In the genomic region with DNA sequence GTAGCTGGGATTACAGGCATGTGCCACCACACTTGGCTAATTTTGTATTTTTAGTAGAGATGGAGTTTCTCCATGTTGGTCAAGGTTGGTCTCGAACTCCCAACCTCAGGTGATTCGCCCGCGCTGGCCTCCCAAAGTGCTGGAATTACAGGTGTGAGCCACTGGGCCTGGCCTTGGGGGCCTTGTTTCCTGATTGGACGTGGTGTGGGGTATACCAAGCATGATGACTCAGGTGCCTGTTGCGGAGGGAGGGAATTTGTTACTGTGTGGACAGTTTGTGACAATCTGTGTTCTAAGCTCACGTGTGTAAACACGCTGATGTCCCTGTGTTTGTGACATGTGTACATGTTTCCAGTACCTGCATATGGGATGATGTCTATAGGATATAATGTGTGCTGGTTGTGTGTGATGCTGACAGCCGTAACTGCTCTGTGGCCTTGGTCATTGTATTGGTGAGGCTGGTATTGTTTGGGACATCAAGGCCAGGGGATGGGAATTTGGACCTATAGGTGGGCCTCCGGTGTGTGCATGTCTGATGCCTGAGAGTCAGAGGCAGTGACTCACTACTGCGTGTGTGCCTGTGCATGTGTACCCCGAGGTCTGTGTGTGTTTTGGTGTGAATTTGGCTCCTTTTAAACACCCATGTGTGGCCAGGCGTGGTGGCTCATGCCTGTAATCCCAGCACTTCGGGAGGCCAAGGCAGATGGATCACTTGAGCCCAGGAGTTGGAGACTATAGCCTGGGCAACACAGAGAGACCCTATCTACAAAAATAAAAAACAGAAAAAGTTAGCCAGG, we compare ENCODE assay signal across 9 cellular contexts. TPM values are rescaled to one million over a fixed set of nuclear protein-coding genes. Genes with fewer than 3 reads are reported as not detected.
DNase-seq lines count a peak whose midpoint lies in the region; ATAC-seq, FAIRE-seq and TF ChIP-seq lines count a peak whose summit lies in the region.
"Had no signal": no experiment of that assay in that cellular context is flagged by ENCODE, and none has a peak within 500 bp of the region (broad histone marks: within the 10 kb centered on the region; RNA-seq: fewer than 3 reads in every experiment).

No MANE protein-coding gene starts in this region.

- H3K36me3 ChIP-seq in iPS-20b (ENCODE audit: insufficient read depth, low read depth, low read length): peaks cover 20% of the 10 kb centered on the region

- TF ChIP-seq CTCF in HFFc6 (IDR thresholded peaks at IDR 0.05): no peak

- peak overlapping the region; percentile 98 for H3K27ac Mint-ChIP-seq in HFFc6
- peak overlapping the region; percentile 84 for H3K27ac Mint-ChIP-seq in activated CD4-positive, alpha-beta memory T cell treated with anti-CD3 and anti-CD28 coated beads, Interleukin-2, amount 10 ng/mL, durations not matched to agents 7 days and 5 days
- peak overlapping the region; percentile 99 for H3K27ac Mint-ChIP-seq in stimulated activated memory B cell treated with anti-CD40 and anti-IgM and Interleukin-4, amounts not matched to agents 10 μg/mL and 1 μg/mL and 100 μg/mL, for 72 hours

- peak overlapping the region; percentile 97; the same call in 1 of the 2 replicates for H3K4me3 Mint-ChIP-seq in HFFc6
- peak overlapping the region; percentile 78 for H3K4me3 Mint-ChIP-seq in activated CD4-positive, alpha-beta memory T cell treated with anti-CD3 and anti-CD28 coated beads, Interleukin-2, amount 10 ng/mL, durations not matched to agents 7 days and 5 days
- H3K4me3 Mint-ChIP-seq in stimulated activated memory B cell treated with anti-CD40 and anti-IgM and Interleukin-4, amounts not matched to agents 10 μg/mL and 1 μg/mL and 100 μg/mL, for 72 hours: peak overlapping the region; percentile 94

- peaks cover 10% of the 10 kb centered on the region for H3K4me1 ChIP-seq in iPS-20b (ENCODE audit: insufficient read depth, low read length)

- H3K27me3 Mint-ChIP-seq in HFFc6 (ENCODE audit: insufficient read depth): peaks cover 3% of the 10 kb centered on the region; the same call in 1 of the 2 replicates
- no peaks in the 10 kb centered on the region for H3K27me3 Mint-ChIP-seq in activated CD4-positive, alpha-beta memory T cell treated with anti-CD3 and anti-CD28 coated beads, Interleukin-2, amount 10 ng/mL, durations not matched to agents 7 days and 5 days
- no peaks in the 10 kb centered on the region for H3K27me3 Mint-ChIP-seq in stimulated activated memory B cell treated with anti-CD40 and anti-IgM and Interleukin-4, amounts not matched to agents 10 μg/mL and 1 μg/mL and 100 μg/mL, for 72 hours

- POLR2A ChIA-PET in activated CD4-positive, alpha-beta memory T cell treated with anti-CD3 and anti-CD28 coated beads, Interleukin-2, amount 10 ng/mL, durations not matched to agents 7 days and 5 days (lab: Charles Lee): interaction anchor here (0.9 to 14.9 kb wide), 7 partner anchors 9 to 134 kb away, joined by 3 to 161 read pairs (median 8); a partner anchor contains a TSS

- DNase-seq in HFFc6 (no peak), kidney glomerular epithelial cell (lab: John Stamatoyannopoulos, UW) (no peak), GM12891 (ENCODE audit: insufficient read length, low spot score) (no peak), AG08396 (ENCODE audit: low spot score) (no peak)
- DNase-seq in activated CD4-positive, alpha-beta memory T cell treated with anti-CD3 and anti-CD28 coated beads, Interleukin-2, amount 10 ng/mL, durations not matched to agents 7 days and 5 days: no peak
- DNase-seq: NCI-H524 treated with DMSO at 0.1 percent for 48 hours had no signal

- H3K4me1 Mint-ChIP-seq in HFFc6 (ENCODE audit: low read depth): peaks cover 28% of the 10 kb centered on the region
- peaks cover 46% of the 10 kb centered on the region for H3K4me1 Mint-ChIP-seq in activated CD4-positive, alpha-beta memory T cell treated with anti-CD3 and anti-CD28 coated beads, Interleukin-2, amount 10 ng/mL, durations not matched to agents 7 days and 5 days
- peaks cover 54% of the 10 kb centered on the region for H3K4me1 Mint-ChIP-seq in stimulated activated memory B cell treated with anti-CD40 and anti-IgM and Interleukin-4, amounts not matched to agents 10 μg/mL and 1 μg/mL and 100 μg/mL, for 72 hours

- ATAC-seq in stimulated activated memory B cell treated with anti-CD40 and anti-IgM and Interleukin-4, amounts not matched to agents 10 μg/mL and 1 μg/mL and 100 μg/mL, for 72 hours: no peak
- no peak for ATAC-seq in HG03460 (IDR thresholded peaks at IDR 0.05; ENCODE audit: unreplicated experiment)

- no peaks in the 10 kb centered on the region for H3K9me3 Mint-ChIP-seq in HFFc6
- no peaks in the 10 kb centered on the region for H3K9me3 Mint-ChIP-seq in activated CD4-positive, alpha-beta memory T cell treated with anti-CD3 and anti-CD28 coated beads, Interleukin-2, amount 10 ng/mL, durations not matched to agents 7 days and 5 days
- H3K9me3 Mint-ChIP-seq in stimulated activated memory B cell treated with anti-CD40 and anti-IgM and Interleukin-4, amounts not matched to agents 10 μg/mL and 1 μg/mL and 100 μg/mL, for 72 hours: no peaks in the 10 kb centered on the region

- H3K27ac ChIP-seq in iPS-20b (ENCODE audit: low read length): peak overlapping the region; percentile 69

- no peak for TF ChIP-seq POLR2A in GM12891 (IDR thresholded peaks at IDR 0.05; ENCODE audit: low read depth, low read length)

- CTCF ChIA-PET in activated CD4-positive, alpha-beta memory T cell treated with anti-CD3 and anti-CD28 coated beads, Interleukin-2, amount 10 ng/mL, durations not matched to agents 7 days and 5 days (lab: Charles Lee): interaction anchor here (0.6 to 2.3 kb wide), 9 partner anchors 9 to 329 kb away, joined by 3 to 41 read pairs (median 8); a partner anchor contains a TSS

- FAIRE-seq in GM12891 (lab: Jason Lieb, UNC): no peak

- H3K36me3 Mint-ChIP-seq in HFFc6 (ENCODE audit: low read depth): peaks cover 11% of the 10 kb centered on the region
- peaks cover 36% of the 10 kb centered on the region for H3K36me3 Mint-ChIP-seq in activated CD4-positive, alpha-beta memory T cell treated with anti-CD3 and anti-CD28 coated beads, Interleukin-2, amount 10 ng/mL, durations not matched to agents 7 days and 5 days (ENCODE audit: low read depth)
- peaks cover 39% of the 10 kb centered on the region for H3K36me3 Mint-ChIP-seq in stimulated activated memory B cell treated with anti-CD40 and anti-IgM and Interleukin-4, amounts not matched to agents 10 μg/mL and 1 μg/mL and 100 μg/mL, for 72 hours

- peak overlapping the region; percentile 75; the same call in 1 of the 2 replicates for H3K4me3 ChIP-seq in iPS-20b (ENCODE audit: low read length)

- H3K27me3 ChIP-seq in iPS-20b (ENCODE audit: insufficient read depth, low read length): no peaks in the 10 kb centered on the region

- peak overlapping the region; percentile 83; the same call in 1 of the 2 replicates for H3K9ac ChIP-seq in iPS-20b (ENCODE audit: low read depth, low read length)

- no peaks in the 10 kb centered on the region for H3K9me3 ChIP-seq in iPS-20b (ENCODE audit: insufficient read depth, low read depth, low read length)

TF ChIP-seq in GM12891, 5 proteins besides CTCF, POLR2A, EP300 and RAD21:
- TF ChIP-seq TAF1 (IDR thresholded peaks at IDR 0.05; ENCODE audit: low read depth, low read length) (no peak), POLR2AphosphoS5 (IDR thresholded peaks at IDR 0.05; ENCODE audit: low read depth, low read length) (no peak), PAX5 (IDR thresholded peaks at IDR 0.05; ENCODE audit: insufficient read depth, low read length, severe bottlenecking) (no peak), POU2F2 (IDR thresholded peaks at IDR 0.05; ENCODE audit: low read depth, low read length) (no peak), SPI1 (IDR thresholded peaks at IDR 0.05; ENCODE audit: low read depth, low read length) (no peak)

RNA-seq across cellular contexts. Expression of a gene that starts 1.6 kb away (rescaled TPM):
- 10 to 100 TPM; 56.0 to 72.0 (median 60.1) TPM for total RNA-seq in HFFc6 (2021; fragmentation: NEBNext Ultra II Directional; extraction: Animal tissue kit (Norgen Biotek cat#: 25700))
- total RNA-seq in activated CD4-positive, alpha-beta memory T cell treated with anti-CD3 and anti-CD28 coated beads, Interleukin-2, amount 10 ng/mL, durations not matched to agents 7 days and 5 days: 100 to 1,000 TPM; 127 to 128 TPM
- 51.5 TPM for polyA plus RNA-seq in GM12891 (2012; ENCODE audit: low read depth, missing spikeins)

RNA-seq across cellular contexts. Expression of a gene that starts 19.3 kb away (rescaled TPM):
- total RNA-seq in HFFc6 (2021; fragmentation: NEBNext Ultra II Directional; extraction: Animal tissue kit (Norgen Biotek cat#: 25700)): 10 to 100 TPM; 20.4 to 26.4 (median 22.0) TPM
- total RNA-seq in activated CD4-positive, alpha-beta memory T cell treated with anti-CD3 and anti-CD28 coated beads, Interleukin-2, amount 10 ng/mL, durations not matched to agents 7 days and 5 days: 10 to 100 TPM; 65.7 to 68.3 TPM
- polyA plus RNA-seq in GM12891 (2012; ENCODE audit: low read depth, missing spikeins): 38.8 TPM

RNA-seq across cellular contexts. Expression of a gene that starts 22.0 kb away (rescaled TPM):
- not detected for total RNA-seq in HFFc6 (2021; fragmentation: NEBNext Ultra II Directional; extraction: Animal tissue kit (Norgen Biotek cat#: 25700))
- not detected for total RNA-seq in activated CD4-positive, alpha-beta memory T cell treated with anti-CD3 and anti-CD28 coated beads, Interleukin-2, amount 10 ng/mL, durations not matched to agents 7 days and 5 days
- polyA plus RNA-seq in GM12891 (2012; ENCODE audit: low read depth, missing spikeins): 1.9 TPM

RNA-seq across cellular contexts. Expression of a gene that starts 46.4 kb away (rescaled TPM):
- 100 to 1,000 TPM in 4 of 6 experiments, 10 to 100 TPM in 2; 87.8 to 120 (median 104) TPM for total RNA-seq in HFFc6 (2021; fragmentation: NEBNext Ultra II Directional; extraction: Animal tissue kit (Norgen Biotek cat#: 25700))
- total RNA-seq in activated CD4-positive, alpha-beta memory T cell treated with anti-CD3 and anti-CD28 coated beads, Interleukin-2, amount 10 ng/mL, durations not matched to agents 7 days and 5 days: 100 to 1,000 TPM; 145 to 151 TPM
- 103 TPM for polyA plus RNA-seq in GM12891 (2012; ENCODE audit: low read depth, missing spikeins)

RNA-seq across cellular contexts. Expression of a gene that starts 47.1 kb away (rescaled TPM):
- 1 to 10 TPM; 6.7 to 8.5 (median 7.5) TPM for total RNA-seq in HFFc6 (2021; fragmentation: NEBNext Ultra II Directional; extraction: Animal tissue kit (Norgen Biotek cat#: 25700))
- total RNA-seq in activated CD4-positive, alpha-beta memory T cell treated with anti-CD3 and anti-CD28 coated beads, Interleukin-2, amount 10 ng/mL, durations not matched to agents 7 days and 5 days: 10 to 100 TPM; 18.1 to 18.8 TPM
- polyA plus RNA-seq in GM12891 (2012; ENCODE audit: low read depth, missing spikeins): 15.2 TPM
